1 cellular context compared by ENCODE assay signal in the genomic region with DNA sequence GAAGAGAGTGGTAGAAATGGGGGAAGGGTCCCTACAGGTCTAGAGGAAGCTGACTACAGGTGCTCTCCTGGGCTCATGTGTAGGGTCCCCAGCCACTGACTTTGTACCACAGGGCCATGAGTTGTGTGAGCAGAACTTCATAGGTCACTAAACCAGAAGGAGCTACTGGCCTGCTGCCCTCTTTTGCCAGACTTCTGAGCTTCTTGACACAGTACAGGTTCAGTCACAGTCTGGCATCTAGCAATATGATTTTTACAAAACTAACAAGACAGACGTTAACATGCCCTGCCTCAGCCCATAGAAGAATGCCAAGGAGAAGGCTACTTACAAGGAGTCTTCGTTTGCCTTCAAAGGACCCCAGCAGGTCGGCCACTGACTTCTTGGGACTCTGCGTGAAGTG.
TF ChIP-seq lines count a peak whose summit lies in the region.

No MANE protein-coding gene starts in this region.

TF ChIP-seq in GM23338, 12 proteins besides CTCF, POLR2A, EP300 and RAD21 (continued from another document):
- TF ChIP-seq, protein P1, sequence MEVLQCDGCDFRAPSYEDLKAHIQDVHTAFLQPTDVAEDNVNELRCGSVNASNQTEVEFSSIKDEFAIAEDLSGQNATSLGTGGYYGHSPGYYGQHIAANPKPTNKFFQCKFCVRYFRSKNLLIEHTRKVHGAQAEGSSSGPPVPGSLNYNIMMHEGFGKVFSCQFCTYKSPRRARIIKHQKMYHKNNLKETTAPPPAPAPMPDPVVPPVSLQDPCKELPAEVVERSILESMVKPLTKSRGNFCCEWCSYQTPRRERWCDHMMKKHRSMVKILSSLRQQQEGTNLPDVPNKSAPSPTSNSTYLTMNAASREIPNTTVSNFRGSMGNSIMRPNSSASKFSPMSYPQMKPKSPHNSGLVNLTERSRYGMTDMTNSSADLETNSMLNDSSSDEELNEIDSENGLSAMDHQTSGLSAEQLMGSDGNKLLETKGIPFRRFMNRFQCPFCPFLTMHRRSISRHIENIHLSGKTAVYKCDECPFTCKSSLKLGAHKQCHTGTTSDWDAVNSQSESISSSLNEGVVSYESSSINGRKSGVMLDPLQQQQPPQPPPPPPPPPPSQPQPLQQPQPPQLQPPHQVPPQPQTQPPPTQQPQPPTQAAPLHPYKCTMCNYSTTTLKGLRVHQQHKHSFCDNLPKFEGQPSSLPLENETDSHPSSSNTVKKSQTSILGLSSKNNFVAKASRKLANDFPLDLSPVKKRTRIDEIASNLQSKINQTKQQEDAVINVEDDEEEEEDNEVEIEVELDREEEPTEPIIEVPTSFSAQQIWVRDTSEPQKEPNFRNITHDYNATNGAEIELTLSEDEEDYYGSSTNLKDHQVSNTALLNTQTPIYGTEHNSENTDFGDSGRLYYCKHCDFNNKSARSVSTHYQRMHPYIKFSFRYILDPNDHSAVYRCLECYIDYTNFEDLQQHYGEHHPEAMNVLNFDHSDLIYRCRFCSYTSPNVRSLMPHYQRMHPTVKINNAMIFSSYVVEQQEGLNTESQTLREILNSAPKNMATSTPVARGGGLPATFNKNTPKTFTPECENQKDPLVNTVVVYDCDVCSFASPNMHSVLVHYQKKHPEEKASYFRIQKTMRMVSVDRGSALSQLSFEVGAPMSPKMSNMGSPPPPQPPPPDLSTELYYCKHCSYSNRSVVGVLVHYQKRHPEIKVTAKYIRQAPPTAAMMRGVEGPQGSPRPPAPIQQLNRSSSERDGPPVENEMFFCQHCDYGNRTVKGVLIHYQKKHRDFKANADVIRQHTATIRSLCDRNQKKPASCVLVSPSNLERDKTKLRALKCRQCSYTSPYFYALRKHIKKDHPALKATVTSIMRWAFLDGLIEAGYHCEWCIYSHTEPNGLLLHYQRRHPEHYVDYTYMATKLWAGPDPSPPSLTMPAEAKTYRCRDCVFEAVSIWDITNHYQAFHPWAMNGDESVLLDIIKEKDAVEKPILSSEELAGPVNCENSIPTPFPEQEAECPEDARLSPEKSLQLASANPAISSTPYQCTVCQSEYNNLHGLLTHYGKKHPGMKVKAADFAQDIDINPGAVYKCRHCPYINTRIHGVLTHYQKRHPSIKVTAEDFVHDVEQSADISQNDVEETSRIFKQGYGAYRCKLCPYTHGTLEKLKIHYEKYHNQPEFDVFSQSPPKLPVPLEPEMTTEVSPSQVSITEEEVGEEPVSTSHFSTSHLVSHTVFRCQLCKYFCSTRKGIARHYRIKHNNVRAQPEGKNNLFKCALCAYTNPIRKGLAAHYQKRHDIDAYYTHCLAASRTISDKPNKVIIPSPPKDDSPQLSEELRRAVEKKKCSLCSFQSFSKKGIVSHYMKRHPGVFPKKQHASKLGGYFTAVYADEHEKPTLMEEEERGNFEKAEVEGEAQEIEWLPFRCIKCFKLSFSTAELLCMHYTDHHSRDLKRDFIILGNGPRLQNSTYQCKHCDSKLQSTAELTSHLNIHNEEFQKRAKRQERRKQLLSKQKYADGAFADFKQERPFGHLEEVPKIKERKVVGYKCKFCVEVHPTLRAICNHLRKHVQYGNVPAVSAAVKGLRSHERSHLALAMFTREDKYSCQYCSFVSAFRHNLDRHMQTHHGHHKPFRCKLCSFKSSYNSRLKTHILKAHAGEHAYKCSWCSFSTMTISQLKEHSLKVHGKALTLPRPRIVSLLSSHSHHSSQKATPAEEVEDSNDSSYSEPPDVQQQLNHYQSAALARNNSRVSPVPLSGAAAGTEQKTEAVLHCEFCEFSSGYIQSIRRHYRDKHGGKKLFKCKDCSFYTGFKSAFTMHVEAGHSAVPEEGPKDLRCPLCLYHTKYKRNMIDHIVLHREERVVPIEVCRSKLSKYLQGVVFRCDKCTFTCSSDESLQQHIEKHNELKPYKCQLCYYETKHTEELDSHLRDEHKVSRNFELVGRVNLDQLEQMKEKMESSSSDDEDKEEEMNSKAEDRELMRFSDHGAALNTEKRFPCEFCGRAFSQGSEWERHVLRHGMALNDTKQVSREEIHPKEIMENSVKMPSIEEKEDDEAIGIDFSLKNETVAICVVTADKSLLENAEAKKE (CRISPR knock-in tag; IDR thresholded peaks at IDR 0.05) = no peak
- TF ChIP-seq EZH2 (IDR thresholded peaks at IDR 0.05; ENCODE audit: low read depth, unreplicated experiment) = no peak
- TF ChIP-seq STAT1 (IDR thresholded peaks at IDR 0.05; ENCODE audit: unreplicated experiment) = no peak
- TF ChIP-seq, protein P2, sequence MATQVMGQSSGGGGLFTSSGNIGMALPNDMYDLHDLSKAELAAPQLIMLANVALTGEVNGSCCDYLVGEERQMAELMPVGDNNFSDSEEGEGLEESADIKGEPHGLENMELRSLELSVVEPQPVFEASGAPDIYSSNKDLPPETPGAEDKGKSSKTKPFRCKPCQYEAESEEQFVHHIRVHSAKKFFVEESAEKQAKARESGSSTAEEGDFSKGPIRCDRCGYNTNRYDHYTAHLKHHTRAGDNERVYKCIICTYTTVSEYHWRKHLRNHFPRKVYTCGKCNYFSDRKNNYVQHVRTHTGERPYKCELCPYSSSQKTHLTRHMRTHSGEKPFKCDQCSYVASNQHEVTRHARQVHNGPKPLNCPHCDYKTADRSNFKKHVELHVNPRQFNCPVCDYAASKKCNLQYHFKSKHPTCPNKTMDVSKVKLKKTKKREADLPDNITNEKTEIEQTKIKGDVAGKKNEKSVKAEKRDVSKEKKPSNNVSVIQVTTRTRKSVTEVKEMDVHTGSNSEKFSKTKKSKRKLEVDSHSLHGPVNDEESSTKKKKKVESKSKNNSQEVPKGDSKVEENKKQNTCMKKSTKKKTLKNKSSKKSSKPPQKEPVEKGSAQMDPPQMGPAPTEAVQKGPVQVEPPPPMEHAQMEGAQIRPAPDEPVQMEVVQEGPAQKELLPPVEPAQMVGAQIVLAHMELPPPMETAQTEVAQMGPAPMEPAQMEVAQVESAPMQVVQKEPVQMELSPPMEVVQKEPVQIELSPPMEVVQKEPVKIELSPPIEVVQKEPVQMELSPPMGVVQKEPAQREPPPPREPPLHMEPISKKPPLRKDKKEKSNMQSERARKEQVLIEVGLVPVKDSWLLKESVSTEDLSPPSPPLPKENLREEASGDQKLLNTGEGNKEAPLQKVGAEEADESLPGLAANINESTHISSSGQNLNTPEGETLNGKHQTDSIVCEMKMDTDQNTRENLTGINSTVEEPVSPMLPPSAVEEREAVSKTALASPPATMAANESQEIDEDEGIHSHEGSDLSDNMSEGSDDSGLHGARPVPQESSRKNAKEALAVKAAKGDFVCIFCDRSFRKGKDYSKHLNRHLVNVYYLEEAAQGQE (IDR thresholded peaks at IDR 0.05; ENCODE audit: unreplicated experiment) = no peak
- no peak for TF ChIP-seq ZNF331 (CRISPR knock-in tag; IDR thresholded peaks at IDR 0.05; ENCODE audit: low read depth)
